2 cellular contexts compared by ENCODE assay signal in genomic region chr5:140690376-140690932, GRCh38.
TF ChIP-seq lines count a peak whose summit lies in the region.

No MANE protein-coding gene starts in this region.

TF ChIP-seq in HEK293, 187 proteins besides CTCF, POLR2A, EP300 and RAD21 (continued from another document):
- TF ChIP-seq, protein P1, sequence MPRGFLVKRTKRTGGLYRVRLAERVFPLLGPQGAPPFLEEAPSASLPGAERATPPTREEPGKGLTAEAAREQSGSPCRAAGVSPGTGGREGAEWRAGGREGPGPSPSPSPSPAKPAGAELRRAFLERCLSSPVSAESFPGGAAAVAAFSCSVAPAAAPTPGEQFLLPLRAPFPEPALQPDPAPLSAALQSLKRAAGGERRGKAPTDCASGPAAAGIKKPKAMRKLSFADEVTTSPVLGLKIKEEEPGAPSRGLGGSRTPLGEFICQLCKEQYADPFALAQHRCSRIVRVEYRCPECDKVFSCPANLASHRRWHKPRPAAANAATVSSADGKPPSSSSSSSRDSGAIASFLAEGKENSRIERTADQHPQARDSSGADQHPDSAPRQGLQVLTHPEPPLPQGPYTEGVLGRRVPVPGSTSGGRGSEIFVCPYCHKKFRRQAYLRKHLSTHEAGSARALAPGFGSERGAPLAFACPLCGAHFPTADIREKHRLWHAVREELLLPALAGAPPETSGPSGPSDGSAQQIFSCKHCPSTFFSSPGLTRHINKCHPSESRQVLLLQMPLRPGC (tag by site-specific recombination; IDR thresholded peaks at IDR 0.05): no peak
- TF ChIP-seq ZNF239 (tag by site-specific recombination; IDR thresholded peaks at IDR 0.05) (no peak), HOXC10 (CRISPR knock-in tag; IDR thresholded peaks at IDR 0.05) (no peak), ZNF621 (tag by site-specific recombination; IDR thresholded peaks at IDR 0.05) (no peak), ZSCAN30 (tag by site-specific recombination; IDR thresholded peaks at IDR 0.05) (no peak)
- TF ChIP-seq, protein P2, sequence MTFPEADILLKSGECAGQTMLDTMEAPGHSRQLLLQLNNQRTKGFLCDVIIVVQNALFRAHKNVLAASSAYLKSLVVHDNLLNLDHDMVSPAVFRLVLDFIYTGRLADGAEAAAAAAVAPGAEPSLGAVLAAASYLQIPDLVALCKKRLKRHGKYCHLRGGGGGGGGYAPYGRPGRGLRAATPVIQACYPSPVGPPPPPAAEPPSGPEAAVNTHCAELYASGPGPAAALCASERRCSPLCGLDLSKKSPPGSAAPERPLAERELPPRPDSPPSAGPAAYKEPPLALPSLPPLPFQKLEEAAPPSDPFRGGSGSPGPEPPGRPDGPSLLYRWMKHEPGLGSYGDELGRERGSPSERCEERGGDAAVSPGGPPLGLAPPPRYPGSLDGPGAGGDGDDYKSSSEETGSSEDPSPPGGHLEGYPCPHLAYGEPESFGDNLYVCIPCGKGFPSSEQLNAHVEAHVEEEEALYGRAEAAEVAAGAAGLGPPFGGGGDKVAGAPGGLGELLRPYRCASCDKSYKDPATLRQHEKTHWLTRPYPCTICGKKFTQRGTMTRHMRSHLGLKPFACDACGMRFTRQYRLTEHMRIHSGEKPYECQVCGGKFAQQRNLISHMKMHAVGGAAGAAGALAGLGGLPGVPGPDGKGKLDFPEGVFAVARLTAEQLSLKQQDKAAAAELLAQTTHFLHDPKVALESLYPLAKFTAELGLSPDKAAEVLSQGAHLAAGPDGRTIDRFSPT (tag by site-specific recombination; IDR thresholded peaks at IDR 0.05): no peak
TF ChIP-seq in HEK293: peak in this region for 0.

TF ChIP-seq in liver, 16 proteins besides CTCF, POLR2A, EP300 and RAD21 (continued from another document):
- TF ChIP-seq ZBTB33 (IDR thresholded peaks at IDR 0.05): no peak
- no peak for TF ChIP-seq HNF4G (IDR thresholded peaks at IDR 0.05)
- TF ChIP-seq SP1 (IDR thresholded peaks at IDR 0.05): no peak
- no peak for TF ChIP-seq RXRA (IDR thresholded peaks at IDR 0.05)
- TF ChIP-seq YY1 (IDR thresholded peaks at IDR 0.05): no peak
- TF ChIP-seq MAX (IDR thresholded peaks at IDR 0.05): no peak
